In genomic region chr6:124040655-124041054, GRCh38 we compare ENCODE assay signal across 17 cellular contexts.
A peak's percentile ranks its signal among the peaks of the same experiment; 100 is the strongest.
DNase-seq lines count a peak whose midpoint lies in the region; ATAC-seq and TF ChIP-seq lines count a peak whose summit lies in the region.
"Had no signal": no experiment of that assay in that cellular context is flagged by ENCODE, and none has a peak within 500 bp of the region (broad histone marks: within the 10 kb centered on the region; RNA-seq: fewer than 3 reads in every experiment).

No MANE protein-coding gene starts in this region.

- H3K9me3 Mint-ChIP-seq in activated T-cell treated with anti-CD3 and anti-CD28 coated beads, Interleukin-2, amount 50 U/mL, for 24 hours: no peaks in the 10 kb centered on the region
- H3K9me3 Mint-ChIP-seq: WTC11 had no signal

- no peaks in the 10 kb centered on the region for H3K36me3 ChIP-seq in upper lobe of left lung
- no peaks in the 10 kb centered on the region for H3K36me3 ChIP-seq in left lung
- H3K36me3 ChIP-seq: prostate gland, uterus had no signal

- no peak for TF ChIP-seq POLR2A in upper lobe of left lung (IDR thresholded peaks at IDR 0.05)

- H3K36me3 Mint-ChIP-seq in activated T-cell treated with anti-CD3 and anti-CD28 coated beads, Interleukin-2, amount 50 U/mL, for 24 hours (ENCODE audit: low read depth): no peaks in the 10 kb centered on the region
- H3K36me3 Mint-ChIP-seq: WTC11 had no signal

- H3K27me3 Mint-ChIP-seq in activated T-cell treated with anti-CD3 and anti-CD28 coated beads, Interleukin-2, amount 50 U/mL, for 24 hours: no peaks in the 10 kb centered on the region

- peak; percentile 16 for DNase-seq in Caki2 (ENCODE audit: low read depth)
- DNase-seq in HT1080 (ENCODE audit: low read depth): peak; percentile 36
- no peak for DNase-seq in activated T-cell treated with anti-CD3 and anti-CD28 coated beads, Interleukin-2, amount 50 U/mL, for 24 hours
- no peak for DNase-seq in NCI-H2081 (lab: John Stamatoyannopoulos, UW)
- no peak for DNase-seq in upper lobe of left lung
- no peak for DNase-seq in left lung
- DNase-seq: activated naive CD4-positive, alpha-beta T cell treated with anti-CD3 and anti-CD28 coated beads for 36 hours; dorsolateral prefrontal cortex; GDM1; glutamatergic neuron; GOT3; mesendoderm; uterus had no signal

- WGBS in upper lobe of left lung, 2 donors: 60 to 71% methylated on average over 2 of the region's 2 CpGs

- H3K4me1 ChIP-seq in upper lobe of left lung (no peaks in the 10 kb centered on the region), left lung (no peaks in the 10 kb centered on the region)
- H3K4me1 ChIP-seq: prostate gland, uterus had no signal

- TF ChIP-seq CTCF in upper lobe of left lung (IDR thresholded peaks at IDR 0.05) (no peak), left lung (IDR thresholded peaks at IDR 0.05) (no peak)

- TF ChIP-seq EP300 in upper lobe of left lung (IDR thresholded peaks at IDR 0.05): no peak

- H3K27me3 ChIP-seq in upper lobe of left lung: no peaks in the 10 kb centered on the region
- H3K27me3 ChIP-seq in left lung: no peaks in the 10 kb centered on the region
- H3K27me3 ChIP-seq: dorsolateral prefrontal cortex, uterus had no signal

- H3K4me3 ChIP-seq in upper lobe of left lung: no peak overlapping the region
- no peak overlapping the region for H3K4me3 ChIP-seq in left lung
- H3K4me3 ChIP-seq: dorsolateral prefrontal cortex, prostate gland, uterus had no signal

- H3K27ac ChIP-seq in upper lobe of left lung: no peak overlapping the region
- no peak overlapping the region for H3K27ac ChIP-seq in left lung
- H3K27ac ChIP-seq: dorsolateral prefrontal cortex, prostate gland, uterus had no signal

- H3K4me3 Mint-ChIP-seq in activated T-cell treated with anti-CD3 and anti-CD28 coated beads, Interleukin-2, amount 50 U/mL, for 24 hours: no peak overlapping the region
- H3K4me3 Mint-ChIP-seq: activated naive CD4-positive, alpha-beta T cell treated with anti-CD3 and anti-CD28 coated beads for 36 hours; WTC11 had no signal

- intact Hi-C loops in left lung (cut with DNase I): no loop called here

- no peaks in the 10 kb centered on the region for H3K4me1 Mint-ChIP-seq in activated T-cell treated with anti-CD3 and anti-CD28 coated beads, Interleukin-2, amount 50 U/mL, for 24 hours (ENCODE audit: low read depth)
- H3K4me1 Mint-ChIP-seq: WTC11 had no signal

- in situ Hi-C loops in Caki2 (cut with HindIII; ENCODE audit: low pct_unique_long_range_greater_than_20kb, low sequenced_read_pairs): no loop called here

- H3K9me3 ChIP-seq in upper lobe of left lung (no peaks in the 10 kb centered on the region), left lung (no peaks in the 10 kb centered on the region)
- H3K9me3 ChIP-seq: prostate gland, uterus had no signal

- peak; percentile 87 for ATAC-seq in GM19452 (IDR thresholded peaks at IDR 0.05; ENCODE audit: unreplicated experiment)
- ATAC-seq in HG02943 (IDR thresholded peaks at IDR 0.05; ENCODE audit: low read depth, unreplicated experiment): peak; percentile 97
- ATAC-seq in upper lobe of left lung (ENCODE audit: low FRiP score in 2 of 2): no peak
- no peak for ATAC-seq in left lung
- ATAC-seq: WTC11 had no signal

- H3K27ac Mint-ChIP-seq in activated T-cell treated with anti-CD3 and anti-CD28 coated beads, Interleukin-2, amount 50 U/mL, for 24 hours: no peak overlapping the region
- H3K27ac Mint-ChIP-seq: activated naive CD4-positive, alpha-beta T cell treated with anti-CD3 and anti-CD28 coated beads for 36 hours; WTC11 had no signal

Comparison
In these comparisons a context has a peak if more than half of its experiments do, and no peak if none do; other contexts are left out.
1. DNase-seq: peak in Caki2 (single experiment) and HT1080 (single experiment); none in activated T-cell treated with anti-CD3 and anti-CD28 coated beads, Interleukin-2, amount 50 U/mL, for 24 hours (single experiment), NCI-H2081 (0 of 2), upper lobe of left lung (0 of 2) and left lung (0 of 2).
2. ATAC-seq: peak in GM19452 (single experiment) and HG02943 (single experiment); none in upper lobe of left lung (0 of 2) and left lung (single experiment).